20 cellular contexts compared by ENCODE assay signal in the genomic region with DNA sequence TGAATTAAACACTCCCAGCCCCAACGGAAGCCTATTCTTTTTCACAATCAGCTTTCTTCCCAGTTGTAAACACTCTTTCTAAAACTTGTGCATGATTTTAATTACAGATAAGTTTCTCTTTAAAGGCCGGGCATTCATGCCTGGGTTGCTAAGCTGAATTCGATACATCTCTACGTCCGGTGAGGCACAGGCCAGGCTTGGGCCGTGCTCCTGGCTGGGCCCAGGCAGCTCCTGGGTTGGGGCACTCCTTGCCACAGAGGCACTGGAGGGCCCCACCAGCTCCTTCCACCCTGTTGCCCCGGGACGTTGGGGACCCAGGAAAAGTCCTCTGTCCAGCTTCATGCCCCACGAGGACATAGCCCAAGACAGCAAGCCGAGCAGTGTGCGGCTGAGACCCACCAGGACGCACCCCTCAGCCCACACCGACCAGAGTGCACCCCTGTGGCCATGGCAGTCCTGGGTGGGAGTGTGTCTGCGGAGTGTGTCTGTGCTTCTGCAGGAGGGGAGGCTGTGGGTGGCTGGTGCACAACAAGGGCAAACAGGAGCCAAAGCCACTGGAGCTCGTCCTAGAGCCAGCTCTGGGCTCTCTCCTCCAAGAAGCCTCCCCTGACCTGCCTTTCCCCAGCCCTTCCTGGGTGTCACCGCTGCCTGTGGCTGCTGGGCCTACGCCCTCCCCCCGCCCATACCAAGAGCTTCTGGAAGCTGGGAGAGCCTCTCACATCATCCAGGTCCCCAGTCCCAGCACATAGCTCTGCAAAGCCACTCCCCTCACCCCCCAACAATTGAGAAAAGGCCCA.
"Had no signal": no experiment of that assay in that cellular context is flagged by ENCODE, and none has a peak within 500 bp of the region (broad histone marks: within the 10 kb centered on the region; RNA-seq: fewer than 3 reads in every experiment).

No MANE protein-coding gene starts in this region.

- H3K9me3 Mint-ChIP-seq: activated CD8-positive, alpha-beta T cell treated with anti-CD3 and anti-CD28 coated beads for 36 hours; brain; dendritic cell treated with granulocyte-macrophage colony-stimulating factor and Interleukin-4, amounts not matched to agents 40 ng/mL and 50 ng/mL, for 4 days; effector memory CD8-positive, alpha-beta T cell; neural crest cell; stimulated activated naive B cell treated with anti-CD40 and anti-IgM and Interleukin-4, amounts not matched to agents 10 μg/mL and 1 μg/mL and 100 μg/mL, for 72 hours; WTC11 had no signal

- ATAC-seq: activated CD8-positive, alpha-beta T cell treated with anti-CD3 and anti-CD28 coated beads for 36 hours; effector memory CD8-positive, alpha-beta T cell; left lobe of liver; stimulated activated naive B cell treated with anti-CD40 and anti-IgM and Interleukin-4, amounts not matched to agents 10 μg/mL and 1 μg/mL and 100 μg/mL, for 72 hours; WTC11 had no signal

- H3K4me3 Mint-ChIP-seq: activated CD8-positive, alpha-beta T cell treated with anti-CD3 and anti-CD28 coated beads for 36 hours; activated naive CD8-positive, alpha-beta T cell; dendritic cell treated with granulocyte-macrophage colony-stimulating factor and Interleukin-4, amounts not matched to agents 40 ng/mL and 50 ng/mL, for 4 days; effector memory CD8-positive, alpha-beta T cell; neural crest cell; stimulated activated naive B cell treated with anti-CD40 and anti-IgM and Interleukin-4, amounts not matched to agents 10 μg/mL and 1 μg/mL and 100 μg/mL, for 72 hours; WTC11 had no signal

- H3K27me3 ChIP-seq: ovary had no signal

- H3K36me3 ChIP-seq: ovary had no signal

- H3K27ac ChIP-seq: epithelial cell of prostate, ovary had no signal

- DNase-seq: activated CD4-positive, alpha-beta T cell treated with anti-CD3 and anti-CD28 coated beads for 4 hours; activated CD8-positive, alpha-beta memory T cell treated with anti-CD3 and anti-CD28 coated beads, Interleukin-2, amount 50 U/mL, for 4 hours; activated CD8-positive, alpha-beta T cell treated with anti-CD3 and anti-CD28 coated beads for 36 hours; activated effector memory CD4-positive, alpha-beta T cell treated with anti-CD3 and anti-CD28 coated beads, Interleukin-2, amount 50 U/mL, for 16 hours; activated T-cell treated with anti-CD3 and anti-CD28 coated beads, Interleukin-2, amount 50 U/mL, for 48 hours; amniotic stem cell; effector memory CD8-positive, alpha-beta T cell; mesendoderm; stimulated activated CD4-positive, alpha-beta T cell treated with anti-CD3 and anti-CD28 coated beads, Interleukin-15, amount 100 ng/mL, for 24 hours; stimulated activated CD4-positive, alpha-beta T cell treated with anti-CD3 and anti-CD28 coated beads, Interleukin-4, amount 100 ng/mL, for 1 hour; stimulated activated naive B cell treated with anti-CD40 and anti-IgM and Interleukin-4, amounts not matched to agents 10 μg/mL and 1 μg/mL and 100 μg/mL, for 72 hours; substantia nigra had no signal

- H3K27ac Mint-ChIP-seq: activated CD8-positive, alpha-beta T cell treated with anti-CD3 and anti-CD28 coated beads for 36 hours; activated naive CD8-positive, alpha-beta T cell; dendritic cell treated with granulocyte-macrophage colony-stimulating factor and Interleukin-4, amounts not matched to agents 40 ng/mL and 50 ng/mL, for 4 days; effector memory CD8-positive, alpha-beta T cell; stimulated activated naive B cell treated with anti-CD40 and anti-IgM and Interleukin-4, amounts not matched to agents 10 μg/mL and 1 μg/mL and 100 μg/mL, for 72 hours; WTC11 had no signal

- H3K4me3 ChIP-seq: ovary had no signal

- H3K4me1 Mint-ChIP-seq: stimulated activated naive B cell treated with anti-CD40 and anti-IgM and Interleukin-4, amounts not matched to agents 10 μg/mL and 1 μg/mL and 100 μg/mL, for 72 hours; WTC11 had no signal

- H3K36me3 Mint-ChIP-seq: activated naive CD8-positive, alpha-beta T cell; brain; stimulated activated naive B cell treated with anti-CD40 and anti-IgM and Interleukin-4, amounts not matched to agents 10 μg/mL and 1 μg/mL and 100 μg/mL, for 72 hours; WTC11 had no signal

- H3K9me3 ChIP-seq: ovary had no signal
